Comparison of ENCODE assay signal across 8 cellular contexts in genomic region chr16:3282103-3282746, GRCh38. TPM values are rescaled to one million over a fixed set of nuclear protein-coding genes. Genes with fewer than 3 reads are reported as not detected.
DNase-seq lines count a peak whose midpoint lies in the region; ATAC-seq, FAIRE-seq and TF ChIP-seq lines count a peak whose summit lies in the region.

No MANE protein-coding gene starts in this region.

- H3K9me3 ChIP-seq in CD8-positive, alpha-beta memory T cell (ENCODE audit: low read length), result peaks cover 9% of the 10 kb centered on the region
- peaks cover 18% of the 10 kb centered on the region for H3K9me3 ChIP-seq in GM12878 (replicated peaks; ENCODE audit: control insufficient read depth, insufficient read depth, low read length)
- peaks cover 0 to 11% of the 10 kb centered on the region in 2 donors for H3K9me3 ChIP-seq in kidney (ENCODE audit: control insufficient read depth in 1 of 2, low read length in 2 of 2)
- peaks cover 0 to 26% (median 15%) of the 10 kb centered on the region in 4 donors for H3K9me3 ChIP-seq in stomach

- no TSS peak for BruUV-seq in GM12878 (replicated peaks; lab: Mats Ljungman, UMichigan)

- H3K27me3 Mint-ChIP-seq in CD8-positive, alpha-beta memory T cell, result peaks cover 0 to 4% of the 10 kb centered on the region in 2 donors

- peaks cover 25% of the 10 kb centered on the region for H3K4me1 ChIP-seq in CD8-positive, alpha-beta memory T cell (ENCODE audit: insufficient read depth, low read length)
- H3K4me1 ChIP-seq in GM12878 (ENCODE audit: control insufficient read depth, insufficient read depth, low read length) (peaks cover 10% of the 10 kb centered on the region; the same call in 1 of the 2 replicates), kidney (ENCODE audit: control insufficient read depth in 1 of 2, insufficient read depth in 1 of 2, low read depth in 1 of 2, low read length in 2 of 2) (peaks cover 12 to 16% of the 10 kb centered on the region in 2 donors), stomach (peaks cover 26 to 48% (median 42%) of the 10 kb centered on the region in 4 donors)

- intact Hi-C loops in GM12878 (cut with micrococcal nuclease; ENCODE audit: unreplicated experiment), result loop anchor here (5.0 to 10.0 kb wide), 2 partner anchors 90 to 123 kb away; partner anchors contain the start of genes ZNF174 and ZSCAN32
- intact Hi-C loops in kidney (cut with DNase I), result no loop called here
- intact Hi-C loops in stomach (cut with DNase I; ENCODE audit: low total_unique reads), result no loop called here

- 9% methylated on average over 26 of the region's 30 CpGs for WGBS in GM12878 (ENCODE audit: insufficient coverage, insufficient replicate concordance, low lambda C conversion rate, missing lambda C conversion rate)
- 8 to 17% (median 15%) methylated on average over 26 to 30 of the region's 30 CpGs for WGBS in stomach, 5 donors

- TF ChIP-seq CTCF in GM12878 (IDR thresholded peaks at IDR 0.05 in 2 of 3, conservative IDR thresholded peaks at IDR 0.05 in 1 of 3; ENCODE audit: control insufficient read depth in 2 of 3, extremely low read depth in 1 of 3, insufficient read depth in 1 of 3, low read depth in 3 of 3, low read length in 3 of 3) (no peak), kidney (IDR thresholded peaks at IDR 0.05; ENCODE audit: borderline replicate concordance, extremely low read depth, insufficient read depth) (no peak), stomach (IDR thresholded peaks at IDR 0.05) (no peak)

- H3K79me2 ChIP-seq in GM12878 (ENCODE audit: control insufficient read depth, insufficient read depth, low read length), result peaks cover 31% of the 10 kb centered on the region

- peaks cover 23% of the 10 kb centered on the region for H3K36me3 ChIP-seq in CD8-positive, alpha-beta memory T cell (ENCODE audit: insufficient read depth, low read length)
- peaks cover 5 to 12% of the 10 kb centered on the region in 2 experiments; a peak in 3 of 4 replicates for H3K36me3 ChIP-seq in GM12878 (ENCODE audit: control insufficient read depth in 2 of 2, insufficient read depth in 2 of 2, low read length in 1 of 2)
- H3K36me3 ChIP-seq in kidney (ENCODE audit: control insufficient read depth in 1 of 2, insufficient read depth in 2 of 2, low read length in 2 of 2), result peaks cover 7 to 10% of the 10 kb centered on the region in 2 donors
- H3K36me3 ChIP-seq in stomach, result peaks cover 12 to 26% (median 24%) of the 10 kb centered on the region in 4 donors

- in situ Hi-C loops in GM12878 (cut with MboI), result no loop called here

- no peak for DNase-seq in CD8-positive, alpha-beta memory T cell
- DNase-seq in NCI-H82 (lab: John Stamatoyannopoulos, UW) (peak; percentile 87), GM12878 (ENCODE audit: low read depth, low spot score) (no peak), kidney (no peak), stomach (no peak), GF-D8 (lab: John Stamatoyannopoulos, UW) (no peak)

- ATAC-seq in GM19324 (IDR thresholded peaks at IDR 0.05; ENCODE audit: low FRiP score, unreplicated experiment) (peak; percentile 18), HG03196 (IDR thresholded peaks at IDR 0.05; ENCODE audit: unreplicated experiment) (peak; percentile 20), GM12878 (peak; percentile 55)

- TF ChIP-seq RAD21 in GM12878 (IDR thresholded peaks at IDR 0.05; ENCODE audit: insufficient read depth, low read depth, low read length), result no peak

- FAIRE-seq in GM12878 (lab: Jason Lieb, UNC), result no peak
- FAIRE-seq in kidney (lab: Jason Lieb, UNC), result no peak

- peak overlapping the region; percentile 95 for H3K9ac ChIP-seq in GM12878 (ENCODE audit: control insufficient read depth, insufficient read depth, low read length)
- H3K9ac ChIP-seq in kidney (ENCODE audit: low read length in 2 of 2), result peak overlapping the region; percentile 84 to 85

- RAD21 ChIA-PET in GM12878 (lab: Charles Lee; ENCODE audit: unreplicated experiment), result interaction anchor here (0.9 to 1.4 kb wide), 5 partner anchors 12 to 161 kb away, joined by 3 to 5 read pairs (median 4); partner anchors contain the start of genes NAA60, ZNF174, ZNF597 and ZSCAN32

- H3K4me2 ChIP-seq in GM12878 (ENCODE audit: control insufficient read depth, insufficient read depth), result peak overlapping the region; percentile 98

- H3K4me3 ChIP-seq in CD8-positive, alpha-beta memory T cell (ENCODE audit: low read length), result peak overlapping the region; percentile 91
- H3K4me3 ChIP-seq in GM12878, result peak overlapping the region; percentile 91
- H3K4me3 ChIP-seq in kidney (ENCODE audit: low read length in 2 of 2), result peak overlapping the region; percentile 93 to 94
- peak overlapping the region; percentile 78 to 100 (median 99) for H3K4me3 ChIP-seq in stomach

- peak overlapping the region; percentile 91 for H2AFZ ChIP-seq in GM12878 (ENCODE audit: control insufficient read depth, low read depth, low read length)

- SMC1A ChIA-PET in GM12878 (lab: Charles Lee; ENCODE audit: uncharacterized antibody, unreplicated experiment), result interaction anchor here (0.7 to 1.5 kb wide), 5 partner anchors 15 to 175 kb away, joined by 3 to 5 read pairs (median 4); partner anchors contain the start of gene ZNF200

- H3K27ac Mint-ChIP-seq in CD8-positive, alpha-beta memory T cell, result peak overlapping the region; percentile 66 to 98 (median 89)

- peak overlapping the region; percentile 87 to 97 (median 96) for H3K4me3 Mint-ChIP-seq in CD8-positive, alpha-beta memory T cell

- CTCF ChIA-PET in CD8-positive, alpha-beta memory T cell (lab: Charles Lee), result interaction anchor here (0.7 to 2.1 kb wide), 7 partner anchors 10 to 219 kb away, joined by 3 to 10 read pairs (median 3); partner anchors contain the start of genes CLUAP1, ZNF174 and ZSCAN32
- CTCF ChIA-PET in GM12878 (lab: Yijun Ruan, JAX), result interaction anchor here (0.9 to 1.6 kb wide), 7 partner anchors 16 to 219 kb away, joined by 3 to 4 read pairs (median 4); partner anchors contain the start of genes CLUAP1, ZNF174 and ZSCAN32

- peaks cover 35 to 48% (median 41%) of the 10 kb centered on the region in 3 donors for H3K4me1 Mint-ChIP-seq in CD8-positive, alpha-beta memory T cell

- POLR2A ChIA-PET in CD8-positive, alpha-beta memory T cell (lab: Charles Lee), result interaction anchor here (0.6 to 1.9 kb wide), 15 partner anchors 15 to 436 kb away, joined by 3 to 21 read pairs (median 4); partner anchors contain the start of genes TIGD7, ZNF174, ZNF213 and ZNF75A
- POLR2A ChIA-PET in GM12878 (lab: Charles Lee), result interaction anchor here (1.0 to 2.1 kb wide), 9 partner anchors 15 to 162 kb away, joined by 3 to 10 read pairs (median 4); partner anchors contain the start of genes NAA60, ZNF174, ZNF200 and ZNF597

- H3K9me3 Mint-ChIP-seq in CD8-positive, alpha-beta memory T cell, result peaks cover 0 to 19% (median 6%) of the 10 kb centered on the region in 5 donors

- TF ChIP-seq EP300 in GM12878 (IDR thresholded peaks at IDR 0.05; ENCODE audit: borderline replicate concordance in 1 of 2, control insufficient read depth in 1 of 2, low read depth in 2 of 2, low read length in 2 of 2) (no peak), stomach (IDR thresholded peaks at IDR 0.05) (no peak)

- H3K27me3 ChIP-seq in CD8-positive, alpha-beta memory T cell (ENCODE audit: insufficient read depth, low read length, poor library complexity, severe bottlenecking), result no peaks in the 10 kb centered on the region
- H3K27me3 ChIP-seq in GM12878 (replicated peaks in 1 of 2; ENCODE audit: control insufficient read depth in 2 of 2, insufficient read depth in 2 of 2, low read length in 1 of 2), result no peaks in the 10 kb centered on the region
- no peaks in the 10 kb centered on the region for H3K27me3 ChIP-seq in stomach

- TF ChIP-seq POLR2A in GM12878 (IDR thresholded peaks at IDR 0.05; ENCODE audit: low read depth, low read length), result no peak
- no peak for TF ChIP-seq POLR2A in stomach (IDR thresholded peaks at IDR 0.05)

- peaks cover 15 to 43% (median 31%) of the 10 kb centered on the region in 3 donors for H3K36me3 Mint-ChIP-seq in CD8-positive, alpha-beta memory T cell

- H4K20me1 ChIP-seq in GM12878 (ENCODE audit: control insufficient read depth, insufficient read depth), result no peaks in the 10 kb centered on the region

- H3K27ac ChIP-seq in CD8-positive, alpha-beta memory T cell (ENCODE audit: low read depth, low read length), result peak overlapping the region; percentile 95
- peak overlapping the region; percentile 98 for H3K27ac ChIP-seq in GM12878 (ENCODE audit: control insufficient read depth, insufficient read depth)
- H3K27ac ChIP-seq in kidney (ENCODE audit: low read depth in 2 of 2, low read length in 2 of 2), result peak overlapping the region; percentile 99 to 100
- H3K27ac ChIP-seq in stomach, result peak overlapping the region; percentile 98 to 100 (median 99)

RNA-seq across cellular contexts. Expression of gene ZNF263, which starts 1.1 kb away (rescaled TPM):
- 10 to 100 TPM; 29.2 to 35.1 TPM for total RNA-seq in CD8-positive, alpha-beta memory T cell
- 47.7 TPM for polyA plus RNA-seq in CD8-positive, alpha-beta memory T cell
- 63.5 and 73.7 TPM in 2 replicates for total RNA-seq in GM12878 (2013; cell fraction: nucleolus; rRNA removed)
- total RNA-seq in GM12878 (2014; rRNA removed) (39.0 and 45.6 TPM in 2 replicates), GM12878 (2014; rRNA removed; fragmentation: Illumina TruSeq; extraction: Trizol) (29.0 and 29.7 TPM in 2 replicates), GM12878 (2021) (24.6 and 28.3 TPM in 2 replicates), kidney (29.7 TPM), stomach (10 to 100 TPM; 23.5 to 67.0 (median 46.0) TPM)
- 22.5 TPM for polyA plus RNA-seq in GM12878 (2011; ENCODE audit: low read depth)
- polyA plus RNA-seq in GM12878 (2011; rRNA removed) (12.0 and 13.4 TPM in 2 replicates), GM12878 (2014; fragmentation: Illumina TruSeq; extraction: Trizol) (31.2 and 38.0 TPM in 2 replicates), GM12878 (2014; fragmentation: Nextera tagmentation; extraction: Ambion mirVana) (1 to 10 TPM; 4.7 to 5.3 TPM), GM12878 (2014; rRNA removed) (22.6 and 23.2 TPM in 2 replicates), GM12878 (2016; fragmentation: Nextera tagmentation; extraction: Ambion mirVana) (10 to 100 TPM; 17.2 to 26.3 TPM), kidney (ENCODE audit: insufficient read depth, low read depth, low replicate concordance) (14.6 TPM), stomach (10 to 100 TPM; 10.8 to 29.6 (median 16.0) TPM)
- polyA plus RNA-seq in GM12878 (2011; cell fraction: cytosol; rRNA removed), result 17.2 and 18.2 TPM in 2 replicates
- 29.7 and 36.6 TPM in 2 replicates for polyA plus RNA-seq in GM12878 (2011; cell fraction: nucleus; rRNA removed)
- polyA plus RNA-seq in GM12878 (2012), result 22.7 and 28.4 TPM in 2 replicates
- polyA minus RNA-seq in GM12878 (2011; rRNA and poly(A)+ RNA removed), result 12.2 and 17.7 TPM in 2 replicates
- polyA minus RNA-seq in GM12878 (2011; cell fraction: cytosol; rRNA and poly(A)+ RNA removed), result 11.1 and 13.6 TPM in 2 replicates
- 20.8 and 27.5 TPM in 2 replicates for polyA minus RNA-seq in GM12878 (2011; cell fraction: nucleus; rRNA and poly(A)+ RNA removed)

RNA-seq across cellular contexts. Expression of gene TIGD7, which starts 23.0 kb away (rescaled TPM):
- total RNA-seq in CD8-positive, alpha-beta memory T cell, result 1 to 10 TPM; 5.1 to 5.2 TPM
- 4.9 TPM for polyA plus RNA-seq in CD8-positive, alpha-beta memory T cell
- 18.7 and 19.3 TPM in 2 replicates for total RNA-seq in GM12878 (2013; cell fraction: nucleolus; rRNA removed)
- total RNA-seq in GM12878 (2014; rRNA removed) (2.5 and 2.8 TPM in 2 replicates), GM12878 (2014; rRNA removed; fragmentation: Illumina TruSeq; extraction: Trizol) (2.5 and 3.1 TPM in 2 replicates), GM12878 (2021) (1.9 and 2.0 TPM in 2 replicates), kidney (7.5 TPM), stomach (1 to 10 TPM in 3 of 5 donors, not detected in 2; 1.6 to 8.3 (median 1.8) TPM)
- 0.93 TPM for polyA plus RNA-seq in GM12878 (2011; ENCODE audit: low read depth)
- polyA plus RNA-seq in GM12878 (2011; rRNA removed) (3.8 and 5.3 TPM in 2 replicates), GM12878 (2014; fragmentation: Illumina TruSeq; extraction: Trizol) (3.6 and 4.3 TPM in 2 replicates), GM12878 (2014; fragmentation: Nextera tagmentation; extraction: Ambion mirVana) (under 1 TPM; 0.37 to 0.77 TPM), GM12878 (2014; rRNA removed) (2.0 and 3.0 TPM in 2 replicates), GM12878 (2016; fragmentation: Nextera tagmentation; extraction: Ambion mirVana) (1 to 10 TPM; 3.0 to 3.4 TPM), kidney (ENCODE audit: insufficient read depth, low read depth, low replicate concordance) (4.2 TPM), stomach (1 to 10 TPM; 2.1 to 3.7 (median 2.8) TPM)
- 1.3 and 1.8 TPM in 2 replicates for polyA plus RNA-seq in GM12878 (2011; cell fraction: cytosol; rRNA removed)
- polyA plus RNA-seq in GM12878 (2011; cell fraction: nucleus; rRNA removed), result 4.5 and 5.3 TPM in 2 replicates
- 1.4 and 2.6 TPM in 2 replicates for polyA plus RNA-seq in GM12878 (2012)
- 5.6 and 7.6 TPM in 2 replicates for polyA minus RNA-seq in GM12878 (2011; rRNA and poly(A)+ RNA removed)
- polyA minus RNA-seq in GM12878 (2011; cell fraction: cytosol; rRNA and poly(A)+ RNA removed), result 0.62 and 1.1 TPM in 2 replicates
- 4.5 and 6.7 TPM in 2 replicates for polyA minus RNA-seq in GM12878 (2011; cell fraction: nucleus; rRNA and poly(A)+ RNA removed)

RNA-seq across cellular contexts. Expression of gene ZNF75A, which starts 23.1 kb away (rescaled TPM):
- 10 to 100 TPM; 37.9 to 42.0 TPM for total RNA-seq in CD8-positive, alpha-beta memory T cell
- polyA plus RNA-seq in CD8-positive, alpha-beta memory T cell, result 22.7 TPM
- total RNA-seq in GM12878 (2013; cell fraction: nucleolus; rRNA removed), result 73.5 and 82.1 TPM in 2 replicates
- total RNA-seq in GM12878 (2014; rRNA removed) (14.0 and 17.7 TPM in 2 replicates), GM12878 (2014; rRNA removed; fragmentation: Illumina TruSeq; extraction: Trizol) (21.2 and 21.7 TPM in 2 replicates), GM12878 (2021) (13.7 and 15.7 TPM in 2 replicates), kidney (41.3 TPM), stomach (10 to 100 TPM; 16.1 to 52.5 (median 25.0) TPM)
- polyA plus RNA-seq in GM12878 (2011; ENCODE audit: low read depth), result 11.5 TPM
- polyA plus RNA-seq in GM12878 (2011; rRNA removed) (14.3 and 19.3 TPM in 2 replicates), GM12878 (2014; fragmentation: Illumina TruSeq; extraction: Trizol) (20.1 and 27.9 TPM in 2 replicates), GM12878 (2014; fragmentation: Nextera tagmentation; extraction: Ambion mirVana) (1 to 10 TPM; 7.4 to 8.7 TPM), GM12878 (2014; rRNA removed) (15.8 and 19.1 TPM in 2 replicates), GM12878 (2016; fragmentation: Nextera tagmentation; extraction: Ambion mirVana) (10 to 100 TPM; 16.5 to 18.7 TPM), kidney (ENCODE audit: insufficient read depth, low read depth, low replicate concordance) (14.3 TPM), stomach (10 to 100 TPM in 2 of 3 donors, 1 to 10 TPM in 1; 8.0 to 15.6 (median 10.5) TPM)
- polyA plus RNA-seq in GM12878 (2011; cell fraction: cytosol; rRNA removed), result 5.9 and 6.9 TPM in 2 replicates
- 11.8 and 15.3 TPM in 2 replicates for polyA plus RNA-seq in GM12878 (2011; cell fraction: nucleus; rRNA removed)
- 11.4 and 17.2 TPM in 2 replicates for polyA plus RNA-seq in GM12878 (2012)
- 11.3 and 11.6 TPM in 2 replicates for polyA minus RNA-seq in GM12878 (2011; rRNA and poly(A)+ RNA removed)
- polyA minus RNA-seq in GM12878 (2011; cell fraction: cytosol; rRNA and poly(A)+ RNA removed), result 4.2 and 5.3 TPM in 2 replicates
- 9.1 and 15.1 TPM in 2 replicates for polyA minus RNA-seq in GM12878 (2011; cell fraction: nucleus; rRNA and poly(A)+ RNA removed)

RNA-seq across cellular contexts. Expression of gene MEFV, which starts 25.8 kb away (rescaled TPM):
- total RNA-seq in CD8-positive, alpha-beta memory T cell, result under 1 TPM in 1 of 2 experiments, not detected in 1; 0.18 TPM
- not detected for polyA plus RNA-seq in CD8-positive, alpha-beta memory T cell
- 0.29 TPM in 1 of 2 replicates, not detected in the other for total RNA-seq in GM12878 (2013; cell fraction: nucleolus; rRNA removed)
- total RNA-seq in GM12878 (2014; rRNA removed) (0.05 and 0.11 TPM in 2 replicates), GM12878 (2014; rRNA removed; fragmentation: Illumina TruSeq; extraction: Trizol) (0.14 TPM in 1 of 2 replicates, not detected in the other), GM12878 (2021) (0.10 and 0.11 TPM in 2 replicates), kidney (4.1 TPM), stomach (10 to 100 TPM in 1 of 5 donors, 1 to 10 TPM in 3, under 1 TPM in 1; 0.58 to 24.5 (median 1.7) TPM)
- polyA plus RNA-seq in GM12878 (2011; ENCODE audit: low read depth), result not detected
- polyA plus RNA-seq in GM12878 (2011; rRNA removed) (0.03 TPM in 1 of 2 replicates, not detected in the other), GM12878 (2014; fragmentation: Illumina TruSeq; extraction: Trizol) (0.07 and 0.08 TPM in 2 replicates), GM12878 (2014; fragmentation: Nextera tagmentation; extraction: Ambion mirVana) (not detected), GM12878 (2014; rRNA removed) (0.09 and 0.29 TPM in 2 replicates), GM12878 (2016; fragmentation: Nextera tagmentation; extraction: Ambion mirVana) (not detected), kidney (ENCODE audit: insufficient read depth, low read depth, low replicate concordance) (not detected), stomach (under 1 TPM; 0.15 to 0.44 (median 0.20) TPM)
- polyA plus RNA-seq in GM12878 (2011; cell fraction: cytosol; rRNA removed), result not detected in 2 replicates
- 0.03 and 0.10 TPM in 2 replicates for polyA plus RNA-seq in GM12878 (2011; cell fraction: nucleus; rRNA removed)
- 0.07 and 0.13 TPM in 2 replicates for polyA plus RNA-seq in GM12878 (2012)
- 0.29 TPM in 1 of 2 replicates, not detected in the other for polyA minus RNA-seq in GM12878 (2011; rRNA and poly(A)+ RNA removed)
- polyA minus RNA-seq in GM12878 (2011; cell fraction: cytosol; rRNA and poly(A)+ RNA removed), result not detected in 2 replicates
- not detected in 2 replicates for polyA minus RNA-seq in GM12878 (2011; cell fraction: nucleus; rRNA and poly(A)+ RNA removed)

RNA-seq across cellular contexts. Expression of gene ZNF200, which starts 47.3 kb away (rescaled TPM):
- total RNA-seq in CD8-positive, alpha-beta memory T cell, result 10 to 100 TPM; 13.0 to 14.6 TPM
- 11.2 TPM for polyA plus RNA-seq in CD8-positive, alpha-beta memory T cell
- 30.1 and 31.9 TPM in 2 replicates for total RNA-seq in GM12878 (2013; cell fraction: nucleolus; rRNA removed)
- total RNA-seq in GM12878 (2014; rRNA removed), result 12.8 and 14.1 TPM in 2 replicates
- 11.5 and 12.1 TPM in 2 replicates for total RNA-seq in GM12878 (2014; rRNA removed; fragmentation: Illumina TruSeq; extraction: Trizol)
- 8.7 and 10.4 TPM in 2 replicates for total RNA-seq in GM12878 (2021)
- 3.1 TPM for polyA plus RNA-seq in GM12878 (2011; ENCODE audit: low read depth)
- 6.3 and 7.8 TPM in 2 replicates for polyA plus RNA-seq in GM12878 (2011; rRNA removed)
- 4.1 and 4.6 TPM in 2 replicates for polyA plus RNA-seq in GM12878 (2011; cell fraction: cytosol; rRNA removed)
- 8.2 and 10.6 TPM in 2 replicates for polyA plus RNA-seq in GM12878 (2011; cell fraction: nucleus; rRNA removed)
- polyA plus RNA-seq in GM12878 (2012), result 4.6 and 5.5 TPM in 2 replicates
- 8.9 and 11.2 TPM in 2 replicates for polyA plus RNA-seq in GM12878 (2014; fragmentation: Illumina TruSeq; extraction: Trizol)
- 1 to 10 TPM; 4.0 to 4.1 TPM for polyA plus RNA-seq in GM12878 (2014; fragmentation: Nextera tagmentation; extraction: Ambion mirVana)
- polyA plus RNA-seq in GM12878 (2014; rRNA removed), result 5.2 and 8.3 TPM in 2 replicates
- polyA plus RNA-seq in GM12878 (2016; fragmentation: Nextera tagmentation; extraction: Ambion mirVana), result 10 to 100 TPM; 12.4 to 13.9 TPM
- 9.2 and 11.3 TPM in 2 replicates for polyA minus RNA-seq in GM12878 (2011; rRNA and poly(A)+ RNA removed)
- 4.0 and 7.1 TPM in 2 replicates for polyA minus RNA-seq in GM12878 (2011; cell fraction: cytosol; rRNA and poly(A)+ RNA removed)
- polyA minus RNA-seq in GM12878 (2011; cell fraction: nucleus; rRNA and poly(A)+ RNA removed), result 9.7 and 17.2 TPM in 2 replicates
- 9.6 TPM for total RNA-seq in kidney
- polyA plus RNA-seq in kidney (ENCODE audit: insufficient read depth, low read depth, low replicate concordance), result 3.3 TPM
- total RNA-seq in stomach, result 1 to 10 TPM; 4.7 to 8.7 (median 6.2) TPM
- polyA plus RNA-seq in stomach, result 1 to 10 TPM; 2.2 to 3.1 (median 2.9) TPM
